Comparison of ENCODE assay signal across 19 cellular contexts in genomic region chr14:75139185-75139584, GRCh38. TPM values are rescaled to one million over a fixed set of nuclear protein-coding genes. Genes with fewer than 3 reads are reported as not detected.
DNase-seq lines count a peak whose midpoint lies in the region; ATAC-seq, FAIRE-seq and TF ChIP-seq lines count a peak whose summit lies in the region.
"Had no signal": no experiment of that assay in that cellular context is flagged by ENCODE, and none has a peak within 500 bp of the region (broad histone marks: within the 10 kb centered on the region; RNA-seq: fewer than 3 reads in every experiment).

No MANE protein-coding gene starts in this region.

- H3K4me1 ChIP-seq in A549 (no peaks in the 10 kb centered on the region), prostate gland (replicated peaks) (peaks cover 10% of the 10 kb centered on the region)
- H3K4me1 ChIP-seq in CD8-positive, alpha-beta T cell (ENCODE audit: insufficient read depth, low read length) = peaks cover 26% of the 10 kb centered on the region
- H3K4me1 ChIP-seq: SJSA1 had no signal

- 94% methylated on average over 2 of the region's 2 CpGs for WGBS in A549 (ENCODE audit: missing lambda C conversion rate)
- 85% methylated on average over 2 of the region's 2 CpGs for WGBS in prostate gland

- TF ChIP-seq CTCF in A549 (IDR thresholded peaks at IDR 0.05) = no peak
- no peak for TF ChIP-seq CTCF in CD8-positive, alpha-beta T cell (IDR thresholded peaks at IDR 0.05)
- TF ChIP-seq CTCF in prostate gland (IDR thresholded peaks at IDR 0.05) = no peak

- TF ChIP-seq EP300 in A549 (IDR thresholded peaks at IDR 0.05) = no peak

- no peak overlapping the region for H3K4me3 ChIP-seq in A549
- H3K4me3 ChIP-seq in CD8-positive, alpha-beta T cell (ENCODE audit: low read depth, low read length) = no peak overlapping the region
- H3K4me3 ChIP-seq in prostate gland = no peak overlapping the region
- H3K4me3 ChIP-seq: right lobe of liver, SJSA1 had no signal

- intact Hi-C loops in CD8-positive, alpha-beta T cell (cut with DNase I, micrococcal nuclease) = loop anchor here in 1 of 2 experiments (10.0 kb wide), 1 partner anchor 426 kb away; no protein-coding TSS in a partner anchor
- intact Hi-C loops in prostate gland (cut with DNase I) = no loop called here

- H3K27me3 ChIP-seq in CD8-positive, alpha-beta T cell (ENCODE audit: insufficient read depth, low read length) = no peaks in the 10 kb centered on the region
- no peaks in the 10 kb centered on the region for H3K27me3 ChIP-seq in prostate gland (replicated peaks; ENCODE audit: insufficient read depth)
- H3K27me3 ChIP-seq: right lobe of liver, SJSA1 had no signal

- no peaks in the 10 kb centered on the region for H3K27me3 Mint-ChIP-seq in CD8-positive, alpha-beta T cell (ENCODE audit: low read depth)
- no peaks in the 10 kb centered on the region for H3K27me3 Mint-ChIP-seq in activated CD8-positive, alpha-beta T cell treated with anti-CD3 and anti-CD28 coated beads, Interleukin-2, amount 10 ng/mL, durations not matched to agents 7 days and 5 days (ENCODE audit: low read depth)
- no peaks in the 10 kb centered on the region for H3K27me3 Mint-ChIP-seq in naive thymus-derived CD8-positive, alpha-beta T cell
- H3K27me3 Mint-ChIP-seq: activated naive CD4-positive, alpha-beta T cell treated with anti-CD3 and anti-CD28 coated beads, Interleukin-2, amount 10 ng/mL, durations not matched to agents 7 days and 5 days; type B pancreatic cell had no signal

- H3K4me2 ChIP-seq in A549 = no peak overlapping the region

- CTCF ChIA-PET in A549 (lab: Yijun Ruan, JAX) = interaction anchor here (1.0 to 14.3 kb wide), 4 partner anchors 7 to 169 kb away, joined by 3 to 224 read pairs (median 6); no protein-coding TSS in a partner anchor
- CTCF ChIA-PET in CD8-positive, alpha-beta T cell (lab: Charles Lee) = interaction anchor here (0.7 to 22.7 kb wide), 4 partner anchors 12 to 335 kb away, joined by 3 to 473 read pairs (median 3); partner anchors contain the start of gene NEK9
- CTCF ChIA-PET in activated CD8-positive, alpha-beta T cell treated with anti-CD3 and anti-CD28 coated beads, Interleukin-2, amount 10 ng/mL, durations not matched to agents 7 days and 5 days (lab: Charles Lee) = interaction anchor here (1.0 to 9.5 kb wide), 6 partner anchors 9 to 350 kb away, joined by 4 to 95 read pairs (median 6); no protein-coding TSS in a partner anchor

- H3K4me1 Mint-ChIP-seq in CD8-positive, alpha-beta T cell (ENCODE audit: low read depth) = peaks cover 50% of the 10 kb centered on the region
- peaks cover 50% of the 10 kb centered on the region for H3K4me1 Mint-ChIP-seq in activated CD8-positive, alpha-beta T cell treated with anti-CD3 and anti-CD28 coated beads, Interleukin-2, amount 10 ng/mL, durations not matched to agents 7 days and 5 days (ENCODE audit: low read depth)
- peaks cover 15 to 61% (median 48%) of the 10 kb centered on the region in 4 donors for H3K4me1 Mint-ChIP-seq in naive thymus-derived CD8-positive, alpha-beta T cell

- POLR2A ChIA-PET in A549 (lab: Yijun Ruan, JAX) = interaction anchor here (0.9 kb wide), 1 partner anchor 12 kb away, joined by 6 read pairs; the partner anchor contains the start of gene NEK9
- POLR2A ChIA-PET in CD8-positive, alpha-beta T cell (lab: Charles Lee) = interaction anchor here (0.8 to 0.9 kb wide), 3 partner anchors 12 to 156 kb away, joined by 3 read pairs; partner anchors contain the start of gene NEK9
- POLR2A ChIA-PET in activated CD8-positive, alpha-beta T cell treated with anti-CD3 and anti-CD28 coated beads, Interleukin-2, amount 10 ng/mL, durations not matched to agents 7 days and 5 days (lab: Charles Lee) = interaction anchor here (1.6 kb wide), 1 partner anchor 12 kb away, joined by 11 read pairs; the partner anchor contains the start of gene NEK9
- POLR2A ChIA-PET in naive thymus-derived CD8-positive, alpha-beta T cell (lab: Charles Lee) = interaction anchor here (1.2 to 1.5 kb wide), 2 partner anchors 12 to 155 kb away, joined by 3 to 7 read pairs; partner anchors contain the start of gene NEK9

- H3K27ac ChIP-seq in A549 (no peak overlapping the region), prostate gland (peak overlapping the region in 1 of 2 donors; percentile 39)
- H3K27ac ChIP-seq in CD8-positive, alpha-beta T cell (ENCODE audit: low read depth, low read length) = no peak overlapping the region
- H3K27ac ChIP-seq: SJSA1 had no signal

- no peak for TF ChIP-seq RAD21 in A549 (conservative IDR thresholded peaks at IDR 0.05 in 1 of 2, IDR thresholded peaks at IDR 0.05 in 1 of 2)

- H3K9me3 Mint-ChIP-seq in CD8-positive, alpha-beta T cell = no peaks in the 10 kb centered on the region
- H3K9me3 Mint-ChIP-seq in activated CD8-positive, alpha-beta T cell treated with anti-CD3 and anti-CD28 coated beads, Interleukin-2, amount 10 ng/mL, durations not matched to agents 7 days and 5 days (ENCODE audit: insufficient read depth) = no peaks in the 10 kb centered on the region
- no peaks in the 10 kb centered on the region for H3K9me3 Mint-ChIP-seq in naive thymus-derived CD8-positive, alpha-beta T cell
- H3K9me3 Mint-ChIP-seq: activated naive CD4-positive, alpha-beta T cell treated with anti-CD3 and anti-CD28 coated beads, Interleukin-2, amount 10 ng/mL, durations not matched to agents 7 days and 5 days; neural crest cell; type B pancreatic cell had no signal

- H3K9me3 ChIP-seq in A549 (no peaks in the 10 kb centered on the region), prostate gland (no peaks in the 10 kb centered on the region)
- H3K9me3 ChIP-seq in CD8-positive, alpha-beta T cell (ENCODE audit: low read length) = no peaks in the 10 kb centered on the region
- H3K9me3 ChIP-seq: right lobe of liver, SJSA1 had no signal

- TF ChIP-seq POLR2A in A549 (IDR thresholded peaks at IDR 0.05; ENCODE audit: low read length) = no peak
- TF ChIP-seq POLR2A in prostate gland (IDR thresholded peaks at IDR 0.05) = no peak

- no peak overlapping the region for H3K4me3 Mint-ChIP-seq in CD8-positive, alpha-beta T cell
- no peak overlapping the region for H3K4me3 Mint-ChIP-seq in activated CD8-positive, alpha-beta T cell treated with anti-CD3 and anti-CD28 coated beads, Interleukin-2, amount 10 ng/mL, durations not matched to agents 7 days and 5 days
- no peak overlapping the region for H3K4me3 Mint-ChIP-seq in naive thymus-derived CD8-positive, alpha-beta T cell
- H3K4me3 Mint-ChIP-seq: activated naive CD4-positive, alpha-beta T cell treated with anti-CD3 and anti-CD28 coated beads, Interleukin-2, amount 10 ng/mL, durations not matched to agents 7 days and 5 days; neural crest cell; type B pancreatic cell had no signal

- FAIRE-seq in A549 (lab: Jason Lieb, UNC) = peak; percentile 28
- FAIRE-seq: bronchial epithelial cell had no signal

- ATAC-seq in A549 = no peak
- ATAC-seq in CD8-positive, alpha-beta T cell = no peak
- ATAC-seq in activated CD8-positive, alpha-beta T cell treated with anti-CD3 and anti-CD28 coated beads, Interleukin-2, amount 10 ng/mL, durations not matched to agents 7 days and 5 days = no peak
- ATAC-seq in naive thymus-derived CD8-positive, alpha-beta T cell = no peak

- H3K27ac Mint-ChIP-seq in CD8-positive, alpha-beta T cell = peak overlapping the region; percentile 68
- peak overlapping the region; percentile 27 for H3K27ac Mint-ChIP-seq in activated CD8-positive, alpha-beta T cell treated with anti-CD3 and anti-CD28 coated beads, Interleukin-2, amount 10 ng/mL, durations not matched to agents 7 days and 5 days
- peak overlapping the region; percentile 2 to 91 (median 69) for H3K27ac Mint-ChIP-seq in naive thymus-derived CD8-positive, alpha-beta T cell
- H3K27ac Mint-ChIP-seq: type B pancreatic cell had no signal

- peaks cover 26% of the 10 kb centered on the region for H3K36me3 Mint-ChIP-seq in CD8-positive, alpha-beta T cell
- peaks cover 33% of the 10 kb centered on the region for H3K36me3 Mint-ChIP-seq in activated CD8-positive, alpha-beta T cell treated with anti-CD3 and anti-CD28 coated beads, Interleukin-2, amount 10 ng/mL, durations not matched to agents 7 days and 5 days (ENCODE audit: low read depth)
- H3K36me3 Mint-ChIP-seq in naive thymus-derived CD8-positive, alpha-beta T cell = peaks cover 7 to 31% (median 11%) of the 10 kb centered on the region in 3 donors

- DNase-seq in A549 (ENCODE audit: low read depth in 1 of 2, low spot score in 1 of 2) (no peak), prostate gland (ENCODE audit: low spot score) (no peak), NCI-H510A (lab: John Stamatoyannopoulos, UW) (no peak), mucosa of gallbladder (ENCODE audit: low spot score) (no peak), DMS114 treated with DMSO at 0.1 percent for 48 hours (lab: John Stamatoyannopoulos, UW; ENCODE audit: unreplicated experiment) (no peak)
- DNase-seq in CD8-positive, alpha-beta T cell = no peak
- no peak for DNase-seq in activated CD8-positive, alpha-beta T cell treated with anti-CD3 and anti-CD28 coated beads, Interleukin-2, amount 10 ng/mL, durations not matched to agents 7 days and 5 days
- no peak for DNase-seq in naive thymus-derived CD8-positive, alpha-beta T cell
- DNase-seq: activated naive CD4-positive, alpha-beta T cell treated with anti-CD3 and anti-CD28 coated beads, Interleukin-2, amount 10 ng/mL, durations not matched to agents 7 days and 5 days; HCEC 1CT; left ventricle myocardium superior; NCI-H1048; NCI-H2171; right lobe of liver; stimulated activated CD4-positive, alpha-beta T cell treated with anti-CD3 and anti-CD28 coated beads, Interleukin-2, amount 100 ng/mL, for 24 hours had no signal

- H3K36me3 ChIP-seq in CD8-positive, alpha-beta T cell (ENCODE audit: insufficient read depth, low read length) = peaks cover 8% of the 10 kb centered on the region
- H3K36me3 ChIP-seq in prostate gland = peaks cover 0 to 3% of the 10 kb centered on the region in 2 donors

RNA-seq across cellular contexts. Expression of gene NEK9, which starts 12.3 kb away (rescaled TPM):
- polyA plus RNA-seq in A549 (2011; rRNA removed) (75.9 and 79.7 TPM in 2 replicates), A549 (2017; fragmentation: RNase III; extraction: RNeasy Plus Mini Kit Qiagen cat#74134 plus additional on column Dnase treatment) (44.3 to 51.1 TPM (median 49.4 TPM) in 3 replicates)
- 27.0 and 31.8 TPM in 2 replicates for polyA plus RNA-seq in A549 (2012; cell fraction: cytosol; rRNA removed)
- polyA plus RNA-seq in A549 (2012; cell fraction: nucleus; rRNA removed) = 37.6 and 48.7 TPM in 2 replicates
- 46.4 and 53.1 TPM in 2 replicates for polyA minus RNA-seq in A549 (2011; rRNA and poly(A)+ RNA removed)
- 10 to 100 TPM; 40.7 to 42.9 TPM for total RNA-seq in CD8-positive, alpha-beta T cell
- total RNA-seq in activated CD8-positive, alpha-beta T cell treated with anti-CD3 and anti-CD28 coated beads, Interleukin-2, amount 10 ng/mL, durations not matched to agents 7 days and 5 days = 10 to 100 TPM; 73.7 to 80.0 TPM
- 100 to 1,000 TPM; 134 to 137 TPM for total RNA-seq in naive thymus-derived CD8-positive, alpha-beta T cell
- 10 to 100 TPM; 18.5 to 19.8 (median 19.0) TPM for polyA plus RNA-seq in naive thymus-derived CD8-positive, alpha-beta T cell
- total RNA-seq in prostate gland (10 to 100 TPM; 59.5 to 89.8 TPM), mucosa of gallbladder (119 TPM)

RNA-seq across cellular contexts. Expression of gene TMED10, which starts 37.2 kb away (rescaled TPM):
- polyA plus RNA-seq in A549 (2011; rRNA removed) = 354 and 378 TPM in 2 replicates
- polyA plus RNA-seq in A549 (2012; cell fraction: cytosol; rRNA removed) = 128 and 189 TPM in 2 replicates
- 155 and 161 TPM in 2 replicates for polyA plus RNA-seq in A549 (2012; cell fraction: nucleus; rRNA removed)
- 275 to 294 TPM (median 290 TPM) in 3 replicates for polyA plus RNA-seq in A549 (2017; fragmentation: RNase III; extraction: RNeasy Plus Mini Kit Qiagen cat#74134 plus additional on column Dnase treatment)
- polyA minus RNA-seq in A549 (2011; rRNA and poly(A)+ RNA removed) = 451 and 495 TPM in 2 replicates
- total RNA-seq in CD8-positive, alpha-beta T cell = 100 to 1,000 TPM; 126 to 129 TPM
- total RNA-seq in activated CD8-positive, alpha-beta T cell treated with anti-CD3 and anti-CD28 coated beads, Interleukin-2, amount 10 ng/mL, durations not matched to agents 7 days and 5 days = 100 to 1,000 TPM; 177 to 188 TPM
- total RNA-seq in naive thymus-derived CD8-positive, alpha-beta T cell = 100 to 1,000 TPM; 130 to 132 TPM
- 100 to 1,000 TPM; 219 to 318 (median 272) TPM for polyA plus RNA-seq in naive thymus-derived CD8-positive, alpha-beta T cell
- 100 to 1,000 TPM; 320 to 397 TPM for total RNA-seq in prostate gland
- total RNA-seq in mucosa of gallbladder = 390 TPM
